ENCODE assay signal across 19 cellular contexts in genomic region chr20:44489931-44490330, GRCh38. TPM values are rescaled to one million over a fixed set of nuclear protein-coding genes. Genes with fewer than 3 reads are reported as not detected.
A peak's percentile ranks its signal among the peaks of the same experiment; 100 is the strongest.
DNase-seq lines count a peak whose midpoint lies in the region; ATAC-seq lines count a peak whose summit lies in the region.
"Had no signal": no experiment of that assay in that cellular context is flagged by ENCODE, and none has a peak within 500 bp of the region (broad histone marks: within the 10 kb centered on the region; RNA-seq: fewer than 3 reads in every experiment).

No MANE protein-coding gene starts in this region.

- peak; percentile 56 for ATAC-seq in GM18511 (IDR thresholded peaks at IDR 0.05; ENCODE audit: unreplicated experiment)
- peak; percentile 85 to 92 for ATAC-seq in stimulated activated naive B cell treated with anti-CD40 and anti-IgM and Interleukin-4, amounts not matched to agents 10 μg/mL and 1 μg/mL and 100 μg/mL, for 72 hours (replicated peaks)
- ATAC-seq: left lung, mucosa of descending colon, upper lobe of right lung had no signal

- peak; percentile 26 for DNase-seq in activated naive CD4-positive, alpha-beta T cell treated with anti-CD3 and anti-CD28 coated beads for 36 hours
- no peak for DNase-seq in activated naive CD4-positive, alpha-beta T cell treated with anti-CD3 and anti-CD28 coated beads, Interleukin-2, amount 50 U/mL, for 16 hours
- DNase-seq in activated T-helper 1 cell treated with anti-CD3 and anti-CD28 coated beads, Interleukin-12 subunit alpha, Interleukin-12 subunit beta, Interleukin-2, Interleukin-4 antibody, amounts not matched to agents 30 ng/mL and 10 ng/mL and 1 ng/mL, durations not matched to agents 14 hours and 24 hours and 36 hours (ENCODE audit: low spot score): no peak
- peak; percentile 27 for DNase-seq in stimulated activated naive B cell treated with anti-CD40 and anti-IgM and Interleukin-4, amounts not matched to agents 10 μg/mL and 1 μg/mL and 100 μg/mL, for 72 hours
- DNase-seq in GDM1 (lab: John Stamatoyannopoulos, UW): no peak
- DNase-seq in GM03348 (ENCODE audit: low spot score): no peak
- DNase-seq: activated B cell treated with CpG ODN at 0.5 μM for 24 hours, amniotic stem cell, caudate nucleus, left lung, mucosa of descending colon, NCI-H1436 treated with DMSO at 0.1 percent for 48 hours, NCI-H2171, NCI-H748 treated with DMSO at 0.1 percent for 48 hours, PC-9, stomach, upper lobe of right lung had no signal

- H3K36me3 Mint-ChIP-seq in activated naive CD4-positive, alpha-beta T cell treated with anti-CD3 and anti-CD28 coated beads for 36 hours (ENCODE audit: low read depth): peaks cover 36% of the 10 kb centered on the region
- H3K36me3 Mint-ChIP-seq in activated T-helper 1 cell treated with anti-CD3 and anti-CD28 coated beads, Interleukin-12 subunit alpha, Interleukin-12 subunit beta, Interleukin-2, Interleukin-4 antibody, amounts not matched to agents 30 ng/mL and 10 ng/mL and 1 ng/mL, durations not matched to agents 14 hours and 24 hours and 36 hours (ENCODE audit: low read depth): peaks cover 60% of the 10 kb centered on the region
- peaks cover 56 to 80% of the 10 kb centered on the region in 2 donors for H3K36me3 Mint-ChIP-seq in stimulated activated naive B cell treated with anti-CD40 and anti-IgM and Interleukin-4, amounts not matched to agents 10 μg/mL and 1 μg/mL and 100 μg/mL, for 72 hours

- CTCF ChIA-PET in activated naive CD4-positive, alpha-beta T cell treated with anti-CD3 and anti-CD28 coated beads for 36 hours (lab: Charles Lee): no interaction called here

- H3K4me3 Mint-ChIP-seq in activated naive CD4-positive, alpha-beta T cell treated with anti-CD3 and anti-CD28 coated beads for 36 hours: no peak overlapping the region
- H3K4me3 Mint-ChIP-seq in activated T-helper 1 cell treated with anti-CD3 and anti-CD28 coated beads, Interleukin-12 subunit alpha, Interleukin-12 subunit beta, Interleukin-2, Interleukin-4 antibody, amounts not matched to agents 30 ng/mL and 10 ng/mL and 1 ng/mL, durations not matched to agents 14 hours and 24 hours and 36 hours: no peak overlapping the region
- H3K4me3 Mint-ChIP-seq in stimulated activated naive B cell treated with anti-CD40 and anti-IgM and Interleukin-4, amounts not matched to agents 10 μg/mL and 1 μg/mL and 100 μg/mL, for 72 hours: no peak overlapping the region
- H3K4me3 Mint-ChIP-seq: activated B cell treated with CpG ODN at 0.5 μM for 24 hours; T-helper 2 cell treated with Interferon-gamma antibody and Interleukin-4, amounts not matched to agents 5 μg/mL and 100 μg/mL, for 36 hours had no signal

- intact Hi-C loops in activated naive CD4-positive, alpha-beta T cell treated with anti-CD3 and anti-CD28 coated beads for 36 hours (cut with micrococcal nuclease): loop anchor here (10.0 kb wide), 2 partner anchors 245 to 485 kb away; no protein-coding TSS in a partner anchor
- intact Hi-C loops in activated T-helper 1 cell treated with anti-CD3 and anti-CD28 coated beads, Interleukin-12 subunit alpha, Interleukin-12 subunit beta, Interleukin-2, Interleukin-4 antibody, amounts not matched to agents 30 ng/mL and 10 ng/mL and 1 ng/mL, durations not matched to agents 14 hours and 24 hours and 36 hours (cut with micrococcal nuclease): no loop called here

- peaks cover 16% of the 10 kb centered on the region for H3K4me1 Mint-ChIP-seq in activated naive CD4-positive, alpha-beta T cell treated with anti-CD3 and anti-CD28 coated beads for 36 hours (ENCODE audit: low read depth)
- peaks cover 27% of the 10 kb centered on the region for H3K4me1 Mint-ChIP-seq in activated T-helper 1 cell treated with anti-CD3 and anti-CD28 coated beads, Interleukin-12 subunit alpha, Interleukin-12 subunit beta, Interleukin-2, Interleukin-4 antibody, amounts not matched to agents 30 ng/mL and 10 ng/mL and 1 ng/mL, durations not matched to agents 14 hours and 24 hours and 36 hours (ENCODE audit: low read depth)
- H3K4me1 Mint-ChIP-seq in stimulated activated naive B cell treated with anti-CD40 and anti-IgM and Interleukin-4, amounts not matched to agents 10 μg/mL and 1 μg/mL and 100 μg/mL, for 72 hours: peaks cover 26 to 32% of the 10 kb centered on the region in 2 donors

- H3K27me3 Mint-ChIP-seq in activated naive CD4-positive, alpha-beta T cell treated with anti-CD3 and anti-CD28 coated beads for 36 hours (ENCODE audit: low read depth): no peaks in the 10 kb centered on the region
- H3K27me3 Mint-ChIP-seq in activated T-helper 1 cell treated with anti-CD3 and anti-CD28 coated beads, Interleukin-12 subunit alpha, Interleukin-12 subunit beta, Interleukin-2, Interleukin-4 antibody, amounts not matched to agents 30 ng/mL and 10 ng/mL and 1 ng/mL, durations not matched to agents 14 hours and 24 hours and 36 hours (ENCODE audit: insufficient read depth): no peaks in the 10 kb centered on the region
- H3K27me3 Mint-ChIP-seq in stimulated activated naive B cell treated with anti-CD40 and anti-IgM and Interleukin-4, amounts not matched to agents 10 μg/mL and 1 μg/mL and 100 μg/mL, for 72 hours: no peaks in the 10 kb centered on the region
- H3K27me3 Mint-ChIP-seq: activated B cell treated with CpG ODN at 0.5 μM for 24 hours had no signal

- no peaks in the 10 kb centered on the region for H3K9me3 Mint-ChIP-seq in activated naive CD4-positive, alpha-beta T cell treated with anti-CD3 and anti-CD28 coated beads for 36 hours
- H3K9me3 Mint-ChIP-seq in activated T-helper 1 cell treated with anti-CD3 and anti-CD28 coated beads, Interleukin-12 subunit alpha, Interleukin-12 subunit beta, Interleukin-2, Interleukin-4 antibody, amounts not matched to agents 30 ng/mL and 10 ng/mL and 1 ng/mL, durations not matched to agents 14 hours and 24 hours and 36 hours: no peaks in the 10 kb centered on the region
- no peaks in the 10 kb centered on the region for H3K9me3 Mint-ChIP-seq in stimulated activated naive B cell treated with anti-CD40 and anti-IgM and Interleukin-4, amounts not matched to agents 10 μg/mL and 1 μg/mL and 100 μg/mL, for 72 hours
- H3K9me3 Mint-ChIP-seq: activated B cell treated with CpG ODN at 0.5 μM for 24 hours; T-helper 2 cell treated with Interferon-gamma antibody and Interleukin-4, amounts not matched to agents 5 μg/mL and 100 μg/mL, for 36 hours had no signal

- peak overlapping the region; percentile 56 for H3K27ac Mint-ChIP-seq in activated naive CD4-positive, alpha-beta T cell treated with anti-CD3 and anti-CD28 coated beads for 36 hours
- H3K27ac Mint-ChIP-seq in activated T-helper 1 cell treated with anti-CD3 and anti-CD28 coated beads, Interleukin-12 subunit alpha, Interleukin-12 subunit beta, Interleukin-2, Interleukin-4 antibody, amounts not matched to agents 30 ng/mL and 10 ng/mL and 1 ng/mL, durations not matched to agents 14 hours and 24 hours and 36 hours: peak overlapping the region; percentile 63
- peak overlapping the region; percentile 89 for H3K27ac Mint-ChIP-seq in stimulated activated naive B cell treated with anti-CD40 and anti-IgM and Interleukin-4, amounts not matched to agents 10 μg/mL and 1 μg/mL and 100 μg/mL, for 72 hours
- H3K27ac Mint-ChIP-seq: activated B cell treated with CpG ODN at 0.5 μM for 24 hours; T-helper 2 cell treated with Interferon-gamma antibody and Interleukin-4, amounts not matched to agents 5 μg/mL and 100 μg/mL, for 36 hours had no signal

RNA-seq across cellular contexts. Expression of gene TTPAL, which starts 14.3 kb away (rescaled TPM):
- 10 to 100 TPM; 10.8 to 11.5 TPM for total RNA-seq in activated naive CD4-positive, alpha-beta T cell treated with anti-CD3 and anti-CD28 coated beads for 36 hours
- 22.9 and 24.7 TPM in 2 replicates for total RNA-seq in activated T-helper 1 cell treated with anti-CD3 and anti-CD28 coated beads, Interleukin-12 subunit alpha, Interleukin-12 subunit beta, Interleukin-2, Interleukin-4 antibody, amounts not matched to agents 30 ng/mL and 10 ng/mL and 1 ng/mL, durations not matched to agents 14 hours and 24 hours and 36 hours

RNA-seq across cellular contexts. Expression of gene SERINC3, which starts 31.9 kb away (rescaled TPM):
- 10 to 100 TPM; 48.7 to 50.2 TPM for total RNA-seq in activated naive CD4-positive, alpha-beta T cell treated with anti-CD3 and anti-CD28 coated beads for 36 hours
- total RNA-seq in activated T-helper 1 cell treated with anti-CD3 and anti-CD28 coated beads, Interleukin-12 subunit alpha, Interleukin-12 subunit beta, Interleukin-2, Interleukin-4 antibody, amounts not matched to agents 30 ng/mL and 10 ng/mL and 1 ng/mL, durations not matched to agents 14 hours and 24 hours and 36 hours: 51.3 and 54.6 TPM in 2 replicates

Comparison
In these comparisons a context has a peak if more than half of its experiments do, and no peak if none do; other contexts are left out.
1. DNase-seq: peak in activated naive CD4-positive, alpha-beta T cell treated with anti-CD3 and anti-CD28 coated beads for 36 hours (single experiment) and stimulated activated naive B cell treated with anti-CD40 and anti-IgM and Interleukin-4, amounts not matched to agents 10 μg/mL and 1 μg/mL and 100 μg/mL, for 72 hours (single experiment); none in activated naive CD4-positive, alpha-beta T cell treated with anti-CD3 and anti-CD28 coated beads, Interleukin-2, amount 50 U/mL, for 16 hours (single experiment), activated T-helper 1 cell treated with anti-CD3 and anti-CD28 coated beads, Interleukin-12 subunit alpha, Interleukin-12 subunit beta, Interleukin-2, Interleukin-4 antibody, amounts not matched to agents 30 ng/mL and 10 ng/mL and 1 ng/mL, durations not matched to agents 14 hours and 24 hours and 36 hours (single experiment), GDM1 (single experiment) and GM03348 (single experiment).
2. Peak in every context shown above with its lines, with median percentiles within 50 percentile points of each other: H3K27ac Mint-ChIP-seq.